13 cellular contexts compared by ENCODE assay signal in genomic region chr22:44578516-44579230, GRCh38.
"Had no signal": no experiment of that assay in that cellular context is flagged by ENCODE, and none has a peak within 500 bp of the region (broad histone marks: within the 10 kb centered on the region; RNA-seq: fewer than 3 reads in every experiment).

No MANE protein-coding gene starts in this region.

- H3K9me3 ChIP-seq: ovary had no signal

- DNase-seq: activated CD4-positive, alpha-beta T cell treated with anti-CD3 and anti-CD28 coated beads, Interleukin-2, amount 50 U/mL, for 1 hour; activated gamma-delta T cell; activated T-cell treated with anti-CD3 and anti-CD28 coated beads for 4 hours; amygdala; endodermal cell; foreskin keratinocyte; hypothalamus; stimulated activated naive B cell treated with anti-CD40 and anti-IgM and Interleukin-4, amounts not matched to agents 10 μg/mL and 1 μg/mL and 100 μg/mL, for 72 hours; T-helper 1 cell; T1000 had no signal

- H3K27ac ChIP-seq: cardiac muscle cell, foreskin keratinocyte, ovary had no signal

- H3K36me3 ChIP-seq: cardiac muscle cell, ovary had no signal

- ATAC-seq: foreskin keratinocyte; naive thymus-derived CD8-positive, alpha-beta T cell; stimulated activated naive B cell treated with anti-CD40 and anti-IgM and Interleukin-4, amounts not matched to agents 10 μg/mL and 1 μg/mL and 100 μg/mL, for 72 hours had no signal

- H3K27me3 ChIP-seq: cardiac muscle cell, ovary had no signal

- H3K4me3 ChIP-seq: cardiac muscle cell, ovary had no signal

- H3K4me1 ChIP-seq: foreskin keratinocyte had no signal
